ENCODE assay signal across 20 cellular contexts in genomic region chr12:981956-982355, GRCh38.
"Had no signal": no experiment of that assay in that cellular context is flagged by ENCODE, and none has a peak within 500 bp of the region (broad histone marks: within the 10 kb centered on the region; RNA-seq: fewer than 3 reads in every experiment).

No MANE protein-coding gene starts in this region.

- ATAC-seq: activated CD8-positive, alpha-beta T cell treated with anti-CD3 and anti-CD28 coated beads, Interleukin-2, amount 10 ng/mL, durations not matched to agents 7 days and 5 days; gastrocnemius medialis; left lung had no signal

- H3K4me3 Mint-ChIP-seq: activated CD4-positive, alpha-beta T cell treated with anti-CD3 and anti-CD28 coated beads, Interleukin-2, amount 10 ng/mL, durations not matched to agents 7 days and 5 days; activated CD8-positive, alpha-beta T cell treated with anti-CD3 and anti-CD28 coated beads, Interleukin-2, amount 10 ng/mL, durations not matched to agents 7 days and 5 days; activated naive CD4-positive, alpha-beta T cell treated with anti-CD3 and anti-CD28 coated beads, Interleukin-2, amount 10 ng/mL, durations not matched to agents 7 days and 5 days; activated T-cell treated with anti-CD3 and anti-CD28 coated beads, Interleukin-2, amount 50 U/mL, for 24 hours had no signal

- H3K27me3 ChIP-seq: cardiac muscle cell, esophagus muscularis mucosa, gastrocnemius medialis, left lung, thyroid gland had no signal

- H3K4me3 ChIP-seq: cardiac muscle cell, esophagus muscularis mucosa, gastrocnemius medialis, left lung, thyroid gland had no signal

- FAIRE-seq: keratinocyte had no signal

- H3K9me3 Mint-ChIP-seq: activated CD4-positive, alpha-beta T cell treated with anti-CD3 and anti-CD28 coated beads, Interleukin-2, amount 10 ng/mL, durations not matched to agents 7 days and 5 days; activated naive CD4-positive, alpha-beta T cell treated with anti-CD3 and anti-CD28 coated beads, Interleukin-2, amount 10 ng/mL, durations not matched to agents 7 days and 5 days; activated T-cell treated with anti-CD3 and anti-CD28 coated beads, Interleukin-2, amount 50 U/mL, for 24 hours had no signal

- H3K9me3 ChIP-seq: esophagus muscularis mucosa, gastrocnemius medialis, left lung, thyroid gland had no signal

- H3K36me3 ChIP-seq: cardiac muscle cell, left lung, thyroid gland had no signal

- DNase-seq: activated CD4-positive, alpha-beta T cell treated with anti-CD3 and anti-CD28 coated beads, Interleukin-2, amount 10 ng/mL, durations not matched to agents 7 days and 5 days; activated CD4-positive, CD25-positive, alpha-beta regulatory T cell; activated CD8-positive, alpha-beta T cell treated with anti-CD3 and anti-CD28 coated beads, Interleukin-2, amount 10 ng/mL, durations not matched to agents 7 days and 5 days; activated naive CD4-positive, alpha-beta T cell treated with anti-CD3 and anti-CD28 coated beads, Interleukin-2, amount 10 ng/mL, durations not matched to agents 7 days and 5 days; activated T-cell treated with anti-CD3 and anti-CD28 coated beads, Interleukin-2, amount 50 U/mL, for 24 hours; effector memory CD4-positive, alpha-beta T cell; gastrocnemius medialis; head of caudate nucleus; left lung; occipital lobe; retina; stimulated activated CD4-positive, alpha-beta T cell treated with anti-CD3 and anti-CD28 coated beads, Interleukin-12 subunit alpha, Interleukin-12 subunit beta, amount 100 ng/mL, for 4 hours; stimulated activated CD4-positive, alpha-beta T cell treated with anti-CD3 and anti-CD28 coated beads, Interleukin-1b, Interleukin-23, amount 100 ng/mL, for 48 hours; stimulated activated CD8-positive, alpha-beta memory T cell treated with anti-CD3 and anti-CD28 coated beads, Interleukin-4, amount 100 ng/mL, for 48 hours; stimulated activated naive CD4-positive, alpha-beta T cell treated with Interleukin-2 at 50 U/mL for 16 hours; T-helper 9 cell; thyroid gland had no signal

- H3K4me1 Mint-ChIP-seq: activated naive CD4-positive, alpha-beta T cell treated with anti-CD3 and anti-CD28 coated beads, Interleukin-2, amount 10 ng/mL, durations not matched to agents 7 days and 5 days had no signal

- H3K36me3 Mint-ChIP-seq: activated naive CD4-positive, alpha-beta T cell treated with anti-CD3 and anti-CD28 coated beads, Interleukin-2, amount 10 ng/mL, durations not matched to agents 7 days and 5 days had no signal

- H3K4me1 ChIP-seq: esophagus muscularis mucosa, gastrocnemius medialis, left lung, thyroid gland had no signal

- H3K27ac Mint-ChIP-seq: activated CD4-positive, alpha-beta T cell treated with anti-CD3 and anti-CD28 coated beads, Interleukin-2, amount 10 ng/mL, durations not matched to agents 7 days and 5 days; activated CD8-positive, alpha-beta T cell treated with anti-CD3 and anti-CD28 coated beads, Interleukin-2, amount 10 ng/mL, durations not matched to agents 7 days and 5 days; activated naive CD4-positive, alpha-beta T cell treated with anti-CD3 and anti-CD28 coated beads, Interleukin-2, amount 10 ng/mL, durations not matched to agents 7 days and 5 days; activated T-cell treated with anti-CD3 and anti-CD28 coated beads, Interleukin-2, amount 50 U/mL, for 24 hours had no signal

- H3K27me3 Mint-ChIP-seq: activated CD4-positive, alpha-beta T cell treated with anti-CD3 and anti-CD28 coated beads, Interleukin-2, amount 10 ng/mL, durations not matched to agents 7 days and 5 days; activated naive CD4-positive, alpha-beta T cell treated with anti-CD3 and anti-CD28 coated beads, Interleukin-2, amount 10 ng/mL, durations not matched to agents 7 days and 5 days; activated T-cell treated with anti-CD3 and anti-CD28 coated beads, Interleukin-2, amount 50 U/mL, for 24 hours had no signal
